8 cellular contexts compared by ENCODE assay signal in the genomic region with DNA sequence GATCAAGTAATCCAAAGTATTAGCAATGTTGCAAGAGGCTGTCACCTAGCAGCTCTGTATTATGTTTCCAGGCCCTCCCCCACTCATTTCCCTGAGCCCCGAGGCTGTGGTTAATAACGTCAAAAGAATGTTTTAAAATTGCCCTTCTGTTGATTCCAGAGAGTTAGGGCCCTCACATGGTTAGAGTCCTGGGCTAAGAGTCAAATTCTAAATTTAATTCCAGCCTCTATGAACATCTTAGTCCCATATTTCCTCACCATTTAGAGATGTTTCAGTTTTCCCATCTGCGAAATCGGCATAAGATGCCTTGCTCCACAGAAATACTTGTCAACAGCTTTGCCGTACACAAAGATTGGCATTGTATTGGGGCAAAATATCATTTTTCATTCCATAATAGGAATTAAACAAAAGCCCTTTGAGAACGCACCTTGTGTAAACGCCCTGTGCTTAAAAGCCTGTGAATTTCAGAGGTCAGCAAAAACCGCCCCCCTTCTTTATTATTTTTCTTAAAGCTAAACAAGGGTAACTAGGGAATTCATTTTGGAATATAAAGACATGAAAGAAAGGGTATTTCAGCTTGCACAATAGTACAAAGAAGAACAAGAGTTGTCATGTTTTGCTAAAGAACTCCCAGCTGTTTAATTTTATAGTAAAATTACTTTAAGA.
DNase-seq lines count a peak whose midpoint lies in the region; ATAC-seq and TF ChIP-seq lines count a peak whose summit lies in the region.

No MANE protein-coding gene starts in this region.

- ATAC-seq in central memory CD8-positive, alpha-beta T cell (replicated peaks; ENCODE audit: extremely low read depth, poor library complexity, severe bottlenecking): no peak
- no peak for ATAC-seq in naive thymus-derived CD4-positive, alpha-beta T cell
- ATAC-seq in HG02571 (IDR thresholded peaks at IDR 0.05; ENCODE audit: unreplicated experiment) (no peak), HG02981 (IDR thresholded peaks at IDR 0.05; ENCODE audit: unreplicated experiment) (no peak)

- H3K9me3 ChIP-seq in MG63: no peaks in the 10 kb centered on the region
- no peaks in the 10 kb centered on the region for H3K9me3 ChIP-seq in naive thymus-derived CD4-positive, alpha-beta T cell (ENCODE audit: control insufficient read depth in 2 of 3, low read length in 3 of 3)

- DNase-seq in MG63 (peak; percentile 24), NCI-H2029 (lab: John Stamatoyannopoulos, UW) (no peak)
- no peak for DNase-seq in central memory CD8-positive, alpha-beta T cell (ENCODE audit: low spot score in 2 of 2)
- DNase-seq in naive thymus-derived CD4-positive, alpha-beta T cell: no peak
- no peak for DNase-seq in central memory CD4-positive, alpha-beta T cell

- POLR2A ChIA-PET in naive thymus-derived CD4-positive, alpha-beta T cell (lab: Charles Lee): interaction anchor here (0.6 to 6.1 kb wide), 7 partner anchors 12 to 208 kb away, joined by 3 to 51 read pairs (median 7); partner anchors contain the start of gene ARID5B

- peak overlapping the region; percentile 13; the same call in 1 of the 2 replicates for H3K27ac ChIP-seq in C4-2B
- peak overlapping the region; percentile 60 for H3K27ac ChIP-seq in naive thymus-derived CD4-positive, alpha-beta T cell (ENCODE audit: low read depth, low read length)

- intact Hi-C loops in naive thymus-derived CD4-positive, alpha-beta T cell (cut with micrococcal nuclease): loop anchor here (5.0 kb wide), 3 partner anchors 285 to 490 kb away; no protein-coding TSS in a partner anchor

- no peaks in the 10 kb centered on the region for H3K27me3 ChIP-seq in MG63
- H3K27me3 ChIP-seq in naive thymus-derived CD4-positive, alpha-beta T cell (ENCODE audit: control insufficient read depth in 2 of 2, insufficient read depth in 2 of 2, low read length in 2 of 2): no peaks in the 10 kb centered on the region

- no peaks in the 10 kb centered on the region for H3K9me3 Mint-ChIP-seq in central memory CD8-positive, alpha-beta T cell
- H3K9me3 Mint-ChIP-seq in naive thymus-derived CD4-positive, alpha-beta T cell: no peaks in the 10 kb centered on the region

- no peak for TF ChIP-seq CTCF in C4-2B (conservative IDR thresholded peaks at IDR 0.05)

- H3K27ac Mint-ChIP-seq in central memory CD8-positive, alpha-beta T cell (ENCODE audit: low read depth): peak overlapping the region; percentile 38
- H3K27ac Mint-ChIP-seq in naive thymus-derived CD4-positive, alpha-beta T cell: peak overlapping the region; percentile 71 to 93 (median 87)

- H3K4me1 Mint-ChIP-seq in central memory CD8-positive, alpha-beta T cell: peaks cover 43% of the 10 kb centered on the region
- H3K4me1 Mint-ChIP-seq in naive thymus-derived CD4-positive, alpha-beta T cell: peaks cover 42 to 94% (median 87%) of the 10 kb centered on the region in 7 donors

- CTCF ChIA-PET in naive thymus-derived CD4-positive, alpha-beta T cell (lab: Charles Lee): interaction anchor here (0.8 to 5.2 kb wide), 10 partner anchors 11 to 386 kb away, joined by 3 to 112 read pairs (median 3); partner anchors contain the start of gene ARID5B

- no peak overlapping the region for H3K4me3 Mint-ChIP-seq in central memory CD8-positive, alpha-beta T cell
- H3K4me3 Mint-ChIP-seq in naive thymus-derived CD4-positive, alpha-beta T cell: peak overlapping the region in 6 of 10 donors; percentile 19 to 69 (median 28)

- H3K4me1 ChIP-seq in naive thymus-derived CD4-positive, alpha-beta T cell (ENCODE audit: control insufficient read depth in 2 of 2, insufficient read depth in 2 of 2, low read length in 2 of 2): peaks cover 16 to 55% of the 10 kb centered on the region in 2 donors

- H3K4me3 ChIP-seq in MG63: no peak overlapping the region
- H3K4me3 ChIP-seq in naive thymus-derived CD4-positive, alpha-beta T cell (ENCODE audit: low read length): no peak overlapping the region

- H3K27me3 Mint-ChIP-seq in central memory CD8-positive, alpha-beta T cell: no peaks in the 10 kb centered on the region
- no peaks in the 10 kb centered on the region for H3K27me3 Mint-ChIP-seq in naive thymus-derived CD4-positive, alpha-beta T cell

- peaks cover 5% of the 10 kb centered on the region for H3K36me3 Mint-ChIP-seq in central memory CD8-positive, alpha-beta T cell (ENCODE audit: insufficient read depth)
- peaks cover 4 to 18% (median 7%) of the 10 kb centered on the region in 5 donors for H3K36me3 Mint-ChIP-seq in naive thymus-derived CD4-positive, alpha-beta T cell

- no peaks in the 10 kb centered on the region; the same call in 1 of the 2 replicates for H3K36me3 ChIP-seq in MG63
- no peaks in the 10 kb centered on the region for H3K36me3 ChIP-seq in naive thymus-derived CD4-positive, alpha-beta T cell (ENCODE audit: control insufficient read depth in 2 of 3, insufficient read depth in 3 of 3, low read length in 3 of 3)
